15 cellular contexts compared by ENCODE assay signal in genomic region chr2:140698736-140699135, GRCh38.
DNase-seq lines count a peak whose midpoint lies in the region; ATAC-seq, FAIRE-seq and TF ChIP-seq lines count a peak whose summit lies in the region.
"Had no signal": no experiment of that assay in that cellular context is flagged by ENCODE, and none has a peak within 500 bp of the region (broad histone marks: within the 10 kb centered on the region; RNA-seq: fewer than 3 reads in every experiment).

No MANE protein-coding gene starts in this region.

- no peak for TF ChIP-seq CTCF in HepG2 (CRISPR knock-in tag; IDR thresholded peaks at IDR 0.05)
- TF ChIP-seq CTCF in right lobe of liver (IDR thresholded peaks at IDR 0.05): no peak
- no peak for TF ChIP-seq CTCF in choroid plexus epithelial cell (conservative IDR thresholded peaks at IDR 0.05; ENCODE audit: low read depth, low read length)
- TF ChIP-seq CTCF in pancreas (IDR thresholded peaks at IDR 0.05): no peak

- ATAC-seq in HepG2: no peak
- ATAC-seq in right lobe of liver: no peak
- ATAC-seq in HG02678 (IDR thresholded peaks at IDR 0.05; ENCODE audit: unreplicated experiment): no peak
- ATAC-seq in pancreas: no peak
- ATAC-seq: CD8-positive, alpha-beta T cell had no signal

- H3K4me2 ChIP-seq in HepG2 (ENCODE audit: low read depth, low read length): no peak overlapping the region

- H3K36me3 ChIP-seq in HepG2 (replicated peaks in 1 of 2; ENCODE audit: control insufficient read depth in 1 of 2, insufficient read depth in 2 of 2, low read length in 2 of 2): no peaks in the 10 kb centered on the region
- H3K36me3 ChIP-seq in right lobe of liver: no peaks in the 10 kb centered on the region
- no peaks in the 10 kb centered on the region for H3K36me3 ChIP-seq in pancreas

- DNase-seq in HepG2 (ENCODE audit: low spot score) (no peak), right lobe of liver (no peak), choroid plexus epithelial cell (ENCODE audit: low read depth) (peak; percentile 22), iris pigment epithelial cell (ENCODE audit: low read depth) (peak; percentile 43), EL (no peak), pancreas (no peak)
- DNase-seq: CD8-positive, alpha-beta T cell; COR-L47; DND-41; GF-D8; HCEC 1CT; IMR-90 had no signal

- H3K9me3 ChIP-seq in HepG2 (ENCODE audit: low read length) (no peaks in the 10 kb centered on the region), right lobe of liver (no peaks in the 10 kb centered on the region), pancreas (no peaks in the 10 kb centered on the region)

- H3K79me2 ChIP-seq in HepG2 (ENCODE audit: insufficient read depth, low read length): no peaks in the 10 kb centered on the region

- no peak overlapping the region for H3K27ac ChIP-seq in HepG2 (ENCODE audit: extremely low read length, insufficient read depth, low read length)
- no peak overlapping the region for H3K27ac ChIP-seq in right lobe of liver
- no peak overlapping the region for H3K27ac ChIP-seq in pancreas
- H3K27ac ChIP-seq: 22Rv1 had no signal

- POLR2A ChIA-PET in HepG2 (lab: Yijun Ruan, JAX): no interaction called here

- CTCF ChIA-PET in HepG2 (lab: Yijun Ruan, JAX; ENCODE audit: low intra/inter-chr PET ratio, low total read pairs): no interaction called here

- no peak for TF ChIP-seq RAD21 in HepG2 (CRISPR knock-in tag; IDR thresholded peaks at IDR 0.05)

- TF ChIP-seq EP300 in HepG2 (IDR thresholded peaks at IDR 0.05; ENCODE audit: low read depth in 2 of 2, low read length in 2 of 2): no peak
- no peak for TF ChIP-seq EP300 in HepG2 (CRISPR knock-in tag; IDR thresholded peaks at IDR 0.05; ENCODE audit: borderline replicate concordance)

- FAIRE-seq in HepG2 (lab: Jason Lieb, UNC) (no peak), pancreas (lab: Jason Lieb, UNC) (no peak)
- FAIRE-seq: H1 had no signal

- no TSS peak for BruUV-seq in HepG2 (replicated peaks; lab: Mats Ljungman, UMichigan)

- no peak overlapping the region for H3K9ac ChIP-seq in HepG2 (ENCODE audit: insufficient read depth, low read depth, low read length)

- H3K27me3 ChIP-seq in HepG2 (ENCODE audit: control insufficient read depth in 1 of 2, insufficient read depth in 2 of 2, low read length in 2 of 2) (no peaks in the 10 kb centered on the region), right lobe of liver (no peaks in the 10 kb centered on the region), pancreas (no peaks in the 10 kb centered on the region)

- no peaks in the 10 kb centered on the region; the same call in 1 of the 2 replicates for H4K20me1 ChIP-seq in HepG2 (ENCODE audit: insufficient read depth, low read length)

- no peak overlapping the region for H2AFZ ChIP-seq in HepG2 (ENCODE audit: low read length)

- H3K4me3 ChIP-seq in HepG2 (replicated peaks in 1 of 3; ENCODE audit: insufficient read depth in 1 of 3, low read depth in 2 of 3, low read length in 3 of 3) (no peak overlapping the region), right lobe of liver (no peak overlapping the region), choroid plexus epithelial cell (ENCODE audit: low read depth, low read length) (no peak overlapping the region), pancreas (no peak overlapping the region)

- intact Hi-C loops in HepG2 (cut with micrococcal nuclease; ENCODE audit: unreplicated experiment) (no loop called here), right lobe of liver (cut with DNase I) (no loop called here), pancreas (cut with DNase I) (no loop called here)

- TF ChIP-seq POLR2A in HepG2 (IDR thresholded peaks at IDR 0.05; ENCODE audit: insufficient read depth in 1 of 2, low read depth in 2 of 2, low read length in 2 of 2): no peak
- TF ChIP-seq POLR2A in right lobe of liver (IDR thresholded peaks at IDR 0.05): no peak

- no peaks in the 10 kb centered on the region for H3K4me1 ChIP-seq in HepG2 (ENCODE audit: insufficient read depth, low read length)
- no peaks in the 10 kb centered on the region for H3K4me1 ChIP-seq in right lobe of liver
- H3K4me1 ChIP-seq in pancreas: peaks cover 0 to 3% (median 0%) of the 10 kb centered on the region in 3 donors

- in situ Hi-C loops in HepG2 (cut with HindIII; ENCODE audit: extremely low pct_ligation_motif_present, low pct_unique_long_range_greater_than_20kb): no loop called here

TF ChIP-seq in HepG2, 621 proteins besides CTCF, POLR2A, EP300 and RAD21:
- TF ChIP-seq CEBPB (IDR thresholded peaks at IDR 0.05; ENCODE audit: borderline replicate concordance, low read depth, low read length): peak; percentile 18; the same call in 1 of the 2 replicates
- no peak for TF ChIP-seq RAD51 (IDR thresholded peaks at IDR 0.05; ENCODE audit: borderline replicate concordance)

Comparison
In these comparisons a context has a peak if more than half of its experiments do, and no peak if none do; other contexts are left out.
1. DNase-seq: peak in choroid plexus epithelial cell (single experiment) and iris pigment epithelial cell (single experiment); none in HepG2 (single experiment), right lobe of liver (0 of 3), EL (single experiment) and pancreas (0 of 6).